8 cellular contexts compared by ENCODE assay signal in the genomic region with DNA sequence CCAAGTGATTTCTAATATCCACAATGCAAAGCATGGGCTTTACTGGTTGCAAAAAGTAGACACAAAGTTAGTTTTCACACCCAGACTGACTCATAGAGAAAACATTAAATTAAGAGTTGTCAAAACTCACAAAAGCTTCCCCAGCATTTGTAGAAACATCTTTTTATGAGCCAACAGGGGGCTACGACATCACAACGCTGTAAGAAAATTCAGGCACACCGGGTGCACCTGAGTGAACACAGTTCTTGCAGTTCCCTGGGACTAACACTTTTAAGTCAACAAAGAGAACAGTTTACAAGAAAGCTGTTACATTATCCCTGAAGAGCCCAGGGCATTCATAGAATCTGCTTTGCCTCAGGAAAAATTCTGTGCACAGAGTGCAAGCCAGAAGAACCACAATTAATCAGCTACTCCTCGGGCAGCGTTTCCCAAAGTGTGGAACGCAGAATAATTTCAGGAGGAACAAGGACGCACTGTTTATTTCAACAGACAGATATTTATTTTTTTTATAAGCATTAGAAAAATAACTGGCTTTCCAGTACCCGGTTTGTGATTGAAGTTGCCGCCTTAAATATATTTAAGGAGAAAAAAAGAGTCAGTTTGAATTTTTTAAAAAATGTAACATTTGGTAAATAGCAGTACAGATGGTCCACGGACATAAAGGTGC. TPM values are rescaled to one million over a fixed set of nuclear protein-coding genes. Genes with fewer than 3 reads are reported as not detected.
DNase-seq lines count a peak whose midpoint lies in the region; ATAC-seq and TF ChIP-seq lines count a peak whose summit lies in the region.

No MANE protein-coding gene starts in this region.

- H3K4me3 Mint-ChIP-seq in activated CD4-positive, alpha-beta T cell treated with anti-CD3 and anti-CD28 coated beads, Interleukin-2, amount 10 ng/mL, durations not matched to agents 7 days and 5 days = peak overlapping the region; percentile 88

- no peaks in the 10 kb centered on the region for H3K36me3 ChIP-seq in neuron (ENCODE audit: insufficient read depth, low read length)

- no peak overlapping the region for H2AFZ ChIP-seq in neuron (ENCODE audit: low read depth, low read length)

- no peak for TF ChIP-seq CTCF in epithelial cell of esophagus (IDR thresholded peaks at IDR 0.05; ENCODE audit: insufficient read depth, low read depth, low read length, missing control alignments)

- H3K9me3 ChIP-seq in neuron (ENCODE audit: low read length) = no peaks in the 10 kb centered on the region

- CTCF ChIA-PET in activated CD4-positive, alpha-beta T cell treated with anti-CD3 and anti-CD28 coated beads, Interleukin-2, amount 10 ng/mL, durations not matched to agents 7 days and 5 days (lab: Charles Lee) = interaction anchor here (1.0 to 2.0 kb wide), 3 partner anchors 26 to 66 kb away, joined by 3 to 4 read pairs (median 4); no protein-coding TSS in a partner anchor

- POLR2A ChIA-PET in activated CD4-positive, alpha-beta T cell treated with anti-CD3 and anti-CD28 coated beads, Interleukin-2, amount 10 ng/mL, durations not matched to agents 7 days and 5 days (lab: Charles Lee) = no interaction called here

- no peaks in the 10 kb centered on the region for H3K27me3 ChIP-seq in neuron (ENCODE audit: insufficient read depth, low read length)

- H3K27ac Mint-ChIP-seq in activated CD4-positive, alpha-beta T cell treated with anti-CD3 and anti-CD28 coated beads, Interleukin-2, amount 10 ng/mL, durations not matched to agents 7 days and 5 days = peak overlapping the region; percentile 86

- H3K4me1 Mint-ChIP-seq in activated CD4-positive, alpha-beta T cell treated with anti-CD3 and anti-CD28 coated beads, Interleukin-2, amount 10 ng/mL, durations not matched to agents 7 days and 5 days = peaks cover 47% of the 10 kb centered on the region

- H3K27me3 Mint-ChIP-seq in activated CD4-positive, alpha-beta T cell treated with anti-CD3 and anti-CD28 coated beads, Interleukin-2, amount 10 ng/mL, durations not matched to agents 7 days and 5 days = no peaks in the 10 kb centered on the region

- in situ Hi-C loops in G401 (cut with HindIII; ENCODE audit: low sequenced_read_pairs) = no loop called here

- peaks cover 22% of the 10 kb centered on the region for H3K4me1 ChIP-seq in neuron (ENCODE audit: insufficient read depth, low read length)

- H3K4me3 ChIP-seq in epithelial cell of esophagus (ENCODE audit: low read length) = peak overlapping the region; percentile 68
- peak overlapping the region; percentile 93 for H3K4me3 ChIP-seq in neuron (ENCODE audit: low read length)

- intact Hi-C loops in left colon (cut with DNase I, micrococcal nuclease) = no loop called here

- H3K36me3 Mint-ChIP-seq in activated CD4-positive, alpha-beta T cell treated with anti-CD3 and anti-CD28 coated beads, Interleukin-2, amount 10 ng/mL, durations not matched to agents 7 days and 5 days (ENCODE audit: low read depth) = peaks cover 3% of the 10 kb centered on the region

- ATAC-seq in left colon = no peak

- no peak for DNase-seq in activated CD4-positive, alpha-beta T cell treated with anti-CD3 and anti-CD28 coated beads, Interleukin-2, amount 10 ng/mL, durations not matched to agents 7 days and 5 days
- DNase-seq in activated CD4-positive, alpha-beta T cell treated with anti-CD3 and anti-CD28 coated beads for 1 hour = no peak
- DNase-seq in RPMI7951 (ENCODE audit: low read depth) (peak; percentile 58), epithelial cell of esophagus (ENCODE audit: low read depth) (peak; percentile 36), hippocampal formation (lab: John Stamatoyannopoulos, UW) (no peak), left colon (no peak), G401 (ENCODE audit: low spot score) (no peak)

- no peaks in the 10 kb centered on the region for H3K9me3 Mint-ChIP-seq in activated CD4-positive, alpha-beta T cell treated with anti-CD3 and anti-CD28 coated beads, Interleukin-2, amount 10 ng/mL, durations not matched to agents 7 days and 5 days

RNA-seq across cellular contexts. Expression of a gene that starts 1.2 kb away (rescaled TPM):
- 10 to 100 TPM; 30.9 to 35.0 TPM for total RNA-seq in activated CD4-positive, alpha-beta T cell treated with anti-CD3 and anti-CD28 coated beads, Interleukin-2, amount 10 ng/mL, durations not matched to agents 7 days and 5 days
- total RNA-seq in RPMI7951 (2014; rRNA removed; shearing (Covaris generic)) = 14.7 and 15.1 TPM in 2 replicates
- total RNA-seq in left colon = 10 to 100 TPM; 20.8 to 24.1 TPM
- total RNA-seq in G401 (2014; rRNA removed; shearing (Covaris generic)) = 7.4 and 13.7 TPM in 2 replicates

RNA-seq across cellular contexts. Expression of a gene that starts 29.6 kb away (rescaled TPM):
- total RNA-seq in activated CD4-positive, alpha-beta T cell treated with anti-CD3 and anti-CD28 coated beads, Interleukin-2, amount 10 ng/mL, durations not matched to agents 7 days and 5 days = 1 to 10 TPM; 1.1 to 1.5 TPM
- total RNA-seq in RPMI7951 (2014; rRNA removed; shearing (Covaris generic)) = 0.72 and 1.7 TPM in 2 replicates
- 1 to 10 TPM; 2.5 to 6.0 TPM for total RNA-seq in left colon
- total RNA-seq in G401 (2014; rRNA removed; shearing (Covaris generic)) = 0.10 TPM in 1 of 2 replicates, not detected in the other

RNA-seq across cellular contexts. Expression of a gene that starts 59.5 kb away (rescaled TPM):
- under 1 TPM; 0.42 to 0.87 TPM for total RNA-seq in activated CD4-positive, alpha-beta T cell treated with anti-CD3 and anti-CD28 coated beads, Interleukin-2, amount 10 ng/mL, durations not matched to agents 7 days and 5 days
- total RNA-seq in RPMI7951 (2014; rRNA removed; shearing (Covaris generic)) = 0.96 TPM in 1 of 2 replicates, not detected in the other
- total RNA-seq in left colon = 1 to 10 TPM in 1 of 2 donors, not detected in 1; 1.6 TPM
- total RNA-seq in G401 (2014; rRNA removed; shearing (Covaris generic)) = 0.03 and 0.43 TPM in 2 replicates

Comparison
In these comparisons a context has a peak if more than half of its experiments do, and no peak if none do; other contexts are left out.
1. DNase-seq: peak in RPMI7951 (single experiment) and epithelial cell of esophagus (single experiment); none in activated CD4-positive, alpha-beta T cell treated with anti-CD3 and anti-CD28 coated beads, Interleukin-2, amount 10 ng/mL, durations not matched to agents 7 days and 5 days (single experiment), activated CD4-positive, alpha-beta T cell treated with anti-CD3 and anti-CD28 coated beads for 1 hour (single experiment), hippocampal formation (0 of 2), left colon (0 of 2) and G401 (single experiment).